Comparison of ENCODE assay signal across 10 cellular contexts in genomic region chr17:38464251-38464722, GRCh38.
A peak's percentile ranks its signal among the peaks of the same experiment; 100 is the strongest.
DNase-seq lines count a peak whose midpoint lies in the region; ATAC-seq lines count a peak whose summit lies in the region.
"Had no signal": no experiment of that assay in that cellular context is flagged by ENCODE, and none has a peak within 500 bp of the region (broad histone marks: within the 10 kb centered on the region; RNA-seq: fewer than 3 reads in every experiment).

No MANE protein-coding gene starts in this region.

- no peaks in the 10 kb centered on the region for H3K9me3 ChIP-seq in muscle layer of colon (ENCODE audit: low read length)

- ATAC-seq in GM21360 (IDR thresholded peaks at IDR 0.05; ENCODE audit: unreplicated experiment) (no peak), GM21447 (IDR thresholded peaks at IDR 0.05; ENCODE audit: unreplicated experiment) (no peak)

- H3K27ac ChIP-seq in epithelial cell of prostate: peak overlapping the region; percentile 84
- H3K27ac ChIP-seq in muscle layer of colon (ENCODE audit: low read depth, low read length): peak overlapping the region; percentile 95

- H3K4me3 ChIP-seq in muscle layer of colon (ENCODE audit: low read depth in 1 of 2, low read length in 2 of 2): peak overlapping the region; percentile 55 to 76

- no peaks in the 10 kb centered on the region for H3K27me3 ChIP-seq in muscle layer of colon (ENCODE audit: control insufficient read depth in 1 of 2, insufficient read depth in 2 of 2, low read length in 2 of 2)

- peak overlapping the region; percentile 72 for H3K9ac ChIP-seq in muscle layer of colon (ENCODE audit: low read length)

- peaks cover 40% of the 10 kb centered on the region for H3K36me3 ChIP-seq in muscle layer of colon (ENCODE audit: insufficient read depth, low read length)

- peak; percentile 36 for DNase-seq in NCI-H2227 (lab: John Stamatoyannopoulos, UW; ENCODE audit: unreplicated experiment)
- DNase-seq in NCI-H2227 treated with DMSO at 0.1 percent for 48 hours (lab: John Stamatoyannopoulos, UW): no peak
- no peak for DNase-seq in epithelial cell of prostate (ENCODE audit: low read depth, low spot score)
- DNase-seq in T-helper 9 cell: no peak
- DNase-seq in activated gamma-delta T cell treated with Interleukin-2 at 50 U/mL for 16 hours: no peak
- DNase-seq: AML-193, NCI-H187 treated with DMSO at 0.1 percent for 48 hours had no signal

- peaks cover 50% of the 10 kb centered on the region for H3K4me1 ChIP-seq in muscle layer of colon (ENCODE audit: insufficient read depth, low read length)
